22 cellular contexts compared by ENCODE assay signal in the genomic region with DNA sequence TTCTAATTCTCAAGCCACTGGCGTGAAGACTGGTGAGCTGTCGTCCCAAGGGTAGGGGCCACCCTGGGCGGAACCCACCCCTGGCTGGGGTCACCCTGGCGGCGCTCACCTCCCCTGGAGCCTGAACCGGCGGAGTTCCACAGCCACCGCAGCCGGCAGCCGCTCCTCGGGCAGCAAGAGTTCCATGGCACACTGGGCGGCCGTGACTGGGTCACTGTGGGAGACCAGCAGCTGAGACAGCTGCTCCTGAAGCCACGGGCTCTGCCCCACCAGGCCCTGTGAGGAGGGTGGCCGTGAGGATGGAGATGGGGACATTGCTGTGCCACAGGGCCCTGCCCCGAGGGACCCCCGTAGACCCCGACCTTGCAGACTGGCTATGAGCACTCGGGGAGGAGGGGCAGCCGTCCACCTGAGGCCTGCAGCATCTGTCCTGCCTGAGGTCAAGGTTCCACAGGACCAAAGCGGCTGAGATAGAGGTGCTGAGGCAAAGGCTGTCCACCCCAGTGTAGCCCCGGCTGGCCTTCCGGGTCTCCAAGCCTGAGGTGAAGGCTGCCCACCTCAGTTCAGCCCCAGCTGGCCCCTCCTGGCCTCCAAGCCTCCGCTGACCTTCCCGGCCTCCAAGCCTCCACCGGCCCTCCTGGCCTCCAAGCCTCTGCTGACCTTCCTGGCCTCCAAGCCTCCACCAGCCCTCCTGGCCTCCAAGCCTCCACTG. TPM values are rescaled to one million over a fixed set of nuclear protein-coding genes. Genes with fewer than 3 reads are reported as not detected.
DNase-seq lines count a peak whose midpoint lies in the region; ATAC-seq, FAIRE-seq and TF ChIP-seq lines count a peak whose summit lies in the region.
"Had no signal": no experiment of that assay in that cellular context is flagged by ENCODE, and none has a peak within 500 bp of the region (broad histone marks: within the 10 kb centered on the region; RNA-seq: fewer than 3 reads in every experiment).

No MANE protein-coding gene starts in this region.

- H3K27me3 ChIP-seq in HepG2 (ENCODE audit: control insufficient read depth in 1 of 2, insufficient read depth in 2 of 2, low read length in 2 of 2): no peaks in the 10 kb centered on the region
- H3K27me3 ChIP-seq in right lobe of liver: no peaks in the 10 kb centered on the region
- no peaks in the 10 kb centered on the region for H3K27me3 ChIP-seq in osteoblast (ENCODE audit: insufficient read depth, low read length)
- no peaks in the 10 kb centered on the region for H3K27me3 ChIP-seq in CD4-positive, alpha-beta T cell (ENCODE audit: control insufficient read depth, insufficient read depth, low read length)
- H3K27me3 ChIP-seq: SJSA1 had no signal

- H3K9me3 ChIP-seq in HepG2 (ENCODE audit: low read length) (peaks cover 23% of the 10 kb centered on the region), right lobe of liver (peaks cover 0 to 10% (median 2%) of the 10 kb centered on the region in 4 donors), osteoblast (ENCODE audit: low read depth, low read length) (peaks cover 7% of the 10 kb centered on the region)
- H3K9me3 ChIP-seq in CD4-positive, alpha-beta T cell (ENCODE audit: control insufficient read depth, low read length): peaks cover 8% of the 10 kb centered on the region

- H2AFZ ChIP-seq in HepG2 (ENCODE audit: low read length) (no peak overlapping the region), osteoblast (ENCODE audit: low read length) (no peak overlapping the region)

- H3K9me3 Mint-ChIP-seq in CD4-positive, alpha-beta T cell: peaks cover 3% of the 10 kb centered on the region

- H3K4me1 ChIP-seq in HepG2 (ENCODE audit: insufficient read depth, low read length): peaks cover 12% of the 10 kb centered on the region
- H3K4me1 ChIP-seq in right lobe of liver: no peaks in the 10 kb centered on the region
- no peaks in the 10 kb centered on the region for H3K4me1 ChIP-seq in osteoblast (ENCODE audit: insufficient read depth, low read length)
- H3K4me1 ChIP-seq: SJSA1 had no signal

- WGBS in HepG2 (ENCODE audit: low lambda C conversion rate): 71% methylated on average over 1 of the region's 26 CpGs
- WGBS in right lobe of liver (ENCODE audit: insufficient coverage, low coverage, low lambda C conversion rate, missing lambda C conversion rate): no CpG with 5 or more reads among the region's 26 CpGs

- intact Hi-C loops in HepG2 (cut with micrococcal nuclease; ENCODE audit: unreplicated experiment) (no loop called here), right lobe of liver (cut with DNase I) (no loop called here)
- intact Hi-C loops in CD4-positive, alpha-beta T cell (cut with DNase I, micrococcal nuclease): no loop called here

- H3K36me3 ChIP-seq in HepG2 (replicated peaks in 1 of 2; ENCODE audit: control insufficient read depth in 1 of 2, insufficient read depth in 2 of 2, low read length in 2 of 2): no peaks in the 10 kb centered on the region
- no peaks in the 10 kb centered on the region for H3K36me3 ChIP-seq in right lobe of liver
- H3K36me3 ChIP-seq in osteoblast (ENCODE audit: insufficient read depth, low read length): no peaks in the 10 kb centered on the region
- H3K36me3 ChIP-seq: SJSA1 had no signal

- TF ChIP-seq CTCF in HepG2 (CRISPR knock-in tag; IDR thresholded peaks at IDR 0.05) (no peak), right lobe of liver (IDR thresholded peaks at IDR 0.05) (no peak), coronary artery (IDR thresholded peaks at IDR 0.05) (no peak), osteoblast (IDR thresholded peaks at IDR 0.05; ENCODE audit: extremely low read depth, low read depth, low read length) (no peak)
- TF ChIP-seq CTCF in CD4-positive, alpha-beta T cell (IDR thresholded peaks at IDR 0.05): no peak

- H3K9ac ChIP-seq in HepG2 (ENCODE audit: insufficient read depth, low read depth, low read length): no peak overlapping the region
- H3K9ac ChIP-seq: KMS-11 had no signal

- no peak overlapping the region for H3K4me3 Mint-ChIP-seq in CD4-positive, alpha-beta T cell

- no peaks in the 10 kb centered on the region for H3K4me1 Mint-ChIP-seq in CD4-positive, alpha-beta T cell (ENCODE audit: low read depth)
- H3K4me1 Mint-ChIP-seq: CD14-positive monocyte had no signal

- H3K4me2 ChIP-seq in HepG2 (ENCODE audit: low read depth, low read length): peak overlapping the region; percentile 33; the same call in 1 of the 2 replicates
- no peak overlapping the region for H3K4me2 ChIP-seq in osteoblast (ENCODE audit: insufficient read depth, low read length)
- H3K4me2 ChIP-seq: KMS-11 had no signal

- ATAC-seq in HepG2 (peak; percentile 29), right lobe of liver (no peak), HG02571 (IDR thresholded peaks at IDR 0.05; ENCODE audit: unreplicated experiment) (no peak), HG03571 (IDR thresholded peaks at IDR 0.05; ENCODE audit: unreplicated experiment) (no peak)
- ATAC-seq in CD4-positive, alpha-beta T cell (ENCODE audit: poor library complexity): no peak

- TF ChIP-seq EP300 in HepG2 (IDR thresholded peaks at IDR 0.05; ENCODE audit: low read depth in 2 of 2, low read length in 2 of 2) (no peak), HepG2 (CRISPR knock-in tag; IDR thresholded peaks at IDR 0.05; ENCODE audit: borderline replicate concordance) (no peak)

- H4K20me1 ChIP-seq in HepG2 (ENCODE audit: insufficient read depth, low read length) (no peaks in the 10 kb centered on the region), osteoblast (ENCODE audit: insufficient read depth, low read length) (no peaks in the 10 kb centered on the region)

- no TSS peak for BruUV-seq in HepG2 (replicated peaks; lab: Mats Ljungman, UMichigan)

- POLR2A ChIA-PET in HepG2 (lab: Yijun Ruan, JAX): no interaction called here
- POLR2A ChIA-PET in CD4-positive, alpha-beta T cell (lab: Charles Lee): no interaction called here

- H3K27me3 Mint-ChIP-seq in CD4-positive, alpha-beta T cell: no peaks in the 10 kb centered on the region

- in situ Hi-C loops in HepG2 (cut with HindIII; ENCODE audit: extremely low pct_ligation_motif_present, low pct_unique_long_range_greater_than_20kb): no loop called here

- no peak for TF ChIP-seq RAD21 in HepG2 (CRISPR knock-in tag; IDR thresholded peaks at IDR 0.05)

- no peaks in the 10 kb centered on the region for H3K36me3 Mint-ChIP-seq in CD4-positive, alpha-beta T cell (ENCODE audit: low read depth)
- H3K36me3 Mint-ChIP-seq: CD14-positive monocyte had no signal

- no peak for TF ChIP-seq POLR2A in HepG2 (IDR thresholded peaks at IDR 0.05; ENCODE audit: insufficient read depth in 1 of 2, low read depth in 2 of 2, low read length in 2 of 2)
- no peak for TF ChIP-seq POLR2A in right lobe of liver (IDR thresholded peaks at IDR 0.05)

- no peak for DNase-seq in HepG2 (ENCODE audit: low spot score)
- DNase-seq in right lobe of liver: no peak
- DNase-seq in coronary artery (ENCODE audit: low spot score): peak; percentile 69
- DNase-seq in osteoblast (ENCODE audit: insufficient read length, low spot score, missing footprints): peak; percentile 49
- DNase-seq in CD4-positive, alpha-beta T cell: no peak
- no peak for DNase-seq in NOMO-1 treated with dmso at 0.1 percent for 144 hours (lab: John Stamatoyannopoulos, UW; ENCODE audit: unreplicated experiment)
- DNase-seq: EL, GF-D8, IMR-90, NCI-H1105, NCI-H146, NCI-H2029, NCI-H226, NCI-H510A treated with DMSO at 0.1 percent for 48 hours, NCI-H748 treated with DMSO at 0.1 percent for 48 hours had no signal

- H3K4me3 ChIP-seq in HepG2 (replicated peaks in 1 of 3; ENCODE audit: insufficient read depth in 1 of 3, low read depth in 2 of 3, low read length in 3 of 3) (no peak overlapping the region), right lobe of liver (no peak overlapping the region), coronary artery (no peak overlapping the region), osteoblast (ENCODE audit: insufficient read depth, low read length) (no peak overlapping the region)
- H3K4me3 ChIP-seq: SJSA1 had no signal

- no peak for FAIRE-seq in HepG2 (lab: Jason Lieb, UNC)
- FAIRE-seq: A204.1 had no signal

- no peaks in the 10 kb centered on the region for H3K79me2 ChIP-seq in HepG2 (ENCODE audit: insufficient read depth, low read length)
- no peaks in the 10 kb centered on the region for H3K79me2 ChIP-seq in osteoblast (ENCODE audit: insufficient read depth, low read length)

- CTCF ChIA-PET in HepG2 (lab: Yijun Ruan, JAX; ENCODE audit: low intra/inter-chr PET ratio, low total read pairs): no interaction called here
- CTCF ChIA-PET in CD4-positive, alpha-beta T cell (lab: Charles Lee): interaction anchor here (0.5 kb wide), 1 partner anchor 28 kb away, joined by 3 read pairs; no protein-coding TSS in a partner anchor

- no peak overlapping the region for H3K27ac Mint-ChIP-seq in CD4-positive, alpha-beta T cell
- H3K27ac Mint-ChIP-seq: CD14-positive monocyte had no signal

- H3K27ac ChIP-seq in HepG2 (ENCODE audit: extremely low read length, insufficient read depth, low read length) (no peak overlapping the region), right lobe of liver (no peak overlapping the region), coronary artery (no peak overlapping the region), osteoblast (ENCODE audit: low read depth, low read length) (no peak overlapping the region)
- no peak overlapping the region for H3K27ac ChIP-seq in CD4-positive, alpha-beta T cell (ENCODE audit: low read depth, low read length)
- H3K27ac ChIP-seq: HL-60, KMS-11, SJSA1 had no signal

RNA-seq across cellular contexts. Expression of gene NRARP, which starts 50.6 kb away (rescaled TPM):
- total RNA-seq in HepG2 (2016; rRNA removed; fragmentation: Illumina TruSeq; extraction: Trizol) (0.14 and 0.22 TPM in 2 replicates), right lobe of liver (1 to 10 TPM in 3 of 6 experiments, under 1 TPM in 3; 0.57 to 2.3 (median 0.98) TPM), osteoblast (under 0.01 TPM in 2 replicates)
- total RNA-seq in HepG2 (2016; cell fraction: cytosol; rRNA removed; fragmentation: Illumina TruSeq; extraction: Trizol; ENCODE audit: low read depth): 0.26 and 0.30 TPM in 2 replicates
- total RNA-seq in HepG2 (2016; cell fraction: insoluble cytoplasmic fraction; rRNA removed; fragmentation: Illumina TruSeq; extraction: Trizol): 0.19 and 0.35 TPM in 2 replicates
- 0.21 and 0.25 TPM in 2 replicates for total RNA-seq in HepG2 (2016; cell fraction: membrane; rRNA removed; fragmentation: Illumina TruSeq; extraction: Trizol)
- 0.19 and 0.22 TPM in 2 replicates for total RNA-seq in HepG2 (2016; cell fraction: nucleus; rRNA removed; fragmentation: Illumina TruSeq; extraction: Trizol)
- 0.46 and 0.73 TPM in 2 replicates for polyA plus RNA-seq in HepG2 (2011; rRNA removed)
- 0.74 and 1.0 TPM in 2 replicates for polyA plus RNA-seq in HepG2 (2011; cell fraction: cytosol; rRNA removed)
- polyA plus RNA-seq in HepG2 (2011; cell fraction: nucleus; rRNA removed): 0.69 and 0.79 TPM in 2 replicates
- polyA plus RNA-seq in HepG2 (2012): 0.51 and 0.78 TPM in 2 replicates
- polyA plus RNA-seq in HepG2 (2016; cell fraction: cytosol; fragmentation: Illumina TruSeq; extraction: Trizol; ENCODE audit: low read depth): 0.21 and 0.42 TPM in 2 replicates
- polyA plus RNA-seq in HepG2 (2016; cell fraction: insoluble cytoplasmic fraction; fragmentation: Illumina TruSeq; extraction: Trizol; ENCODE audit: low read depth): 0.17 and 0.46 TPM in 2 replicates
- polyA plus RNA-seq in HepG2 (2016; cell fraction: membrane; fragmentation: Illumina TruSeq; extraction: Trizol; ENCODE audit: low read depth): 0.40 and 0.56 TPM in 2 replicates
- polyA plus RNA-seq in HepG2 (2016; cell fraction: nucleus; fragmentation: Illumina TruSeq; extraction: Trizol; ENCODE audit: insufficient read depth, low read depth): 0.36 and 0.52 TPM in 2 replicates
- polyA minus RNA-seq in HepG2 (2011; rRNA and poly(A)+ RNA removed; ENCODE audit: low replicate concordance): 1.0 and 2.0 TPM in 2 replicates
- 0.59 and 0.88 TPM in 2 replicates for polyA minus RNA-seq in HepG2 (2011; cell fraction: cytosol; rRNA and poly(A)+ RNA removed)
- 0.25 TPM in 1 of 2 replicates, not detected in the other for polyA minus RNA-seq in HepG2 (2011; cell fraction: nucleus; rRNA and poly(A)+ RNA removed)
- total RNA-seq in CD4-positive, alpha-beta T cell: 1 to 10 TPM in 1 of 2 experiments, under 1 TPM in 1; 0.96 to 1.4 TPM
- total RNA-seq: IMR-90 had no signal
- polyA plus RNA-seq: CD14-positive monocyte had no signal

Comparison
In these comparisons a context has a peak if more than half of its experiments do, and no peak if none do; other contexts are left out.
1. DNase-seq: peak in coronary artery (single experiment) and osteoblast (single experiment); none in HepG2 (single experiment), right lobe of liver (0 of 3), CD4-positive, alpha-beta T cell (0 of 10) and NOMO-1 treated with dmso at 0.1 percent for 144 hours (single experiment).